Comparison of ENCODE assay signal across 9 cellular contexts in genomic region chr1:54806931-54807611, GRCh38. TPM values are rescaled to one million over a fixed set of nuclear protein-coding genes. Genes with fewer than 3 reads are reported as not detected.
DNase-seq lines count a peak whose midpoint lies in the region; ATAC-seq, FAIRE-seq and TF ChIP-seq lines count a peak whose summit lies in the region.
"Had no signal": no experiment of that assay in that cellular context is flagged by ENCODE, and none has a peak within 500 bp of the region (broad histone marks: within the 10 kb centered on the region; RNA-seq: fewer than 3 reads in every experiment).

No MANE protein-coding gene starts in this region.

- peaks cover 13% of the 10 kb centered on the region for H3F3A ChIP-seq in GM23248 (ENCODE audit: insufficient read depth)
- H3F3A ChIP-seq in PC-3 (ENCODE audit: low read length, unreplicated experiment): no peaks in the 10 kb centered on the region

- WGBS in GM23248 (ENCODE audit: low coverage in 1 of 2, low lambda C conversion rate in 2 of 2, missing lambda C conversion rate in 2 of 2), 2 experiments: 79% methylated on average over 11 of the region's 11 CpGs
- 5% methylated on average over 9 of the region's 11 CpGs for WGBS in K562 (ENCODE audit: insufficient coverage, low coverage, missing lambda C conversion rate)
- 74 to 84% (median 76%) methylated on average over 11 of the region's 11 CpGs for WGBS in small intestine, 3 donors

- H3K4me1 ChIP-seq in GM23248 (ENCODE audit: insufficient read depth): peaks cover 7% of the 10 kb centered on the region; the same call in 1 of the 2 replicates
- H3K4me1 ChIP-seq in PC-3 (ENCODE audit: insufficient read depth, low read length): peaks cover 38% of the 10 kb centered on the region
- peaks cover 0 to 6% of the 10 kb centered on the region in 2 experiments; a peak in 1 of 5 replicates for H3K4me1 ChIP-seq in K562 (replicated peaks in 1 of 2; ENCODE audit: control insufficient read depth in 2 of 2, insufficient read depth in 2 of 2, low read length in 2 of 2)
- H3K4me1 ChIP-seq in small intestine (ENCODE audit: control insufficient read depth in 2 of 2, insufficient read depth in 1 of 2, low read depth in 1 of 2, low read length in 1 of 2): peaks cover 5 to 19% of the 10 kb centered on the region in 2 donors

- no peak for TF ChIP-seq POLR2A in K562 (conservative IDR thresholded peaks at IDR 0.05)

- no peak overlapping the region for H3K9ac ChIP-seq in GM23248
- no peak overlapping the region for H3K9ac ChIP-seq in PC-3 (ENCODE audit: low read length)
- H3K9ac ChIP-seq in K562 (ENCODE audit: insufficient read depth in 1 of 2, low read depth in 2 of 2, low read length in 2 of 2): no peak overlapping the region

- intact Hi-C loops in PC-3 (cut with micrococcal nuclease): no loop called here
- intact Hi-C loops in K562 (cut with micrococcal nuclease): no loop called here

- ATAC-seq in PC-3: peak; percentile 78
- ATAC-seq in K562: no peak
- no peak for ATAC-seq in GM21515 (IDR thresholded peaks at IDR 0.05; ENCODE audit: unreplicated experiment)
- no peak for ATAC-seq in GM19452 (IDR thresholded peaks at IDR 0.05; ENCODE audit: unreplicated experiment)

- H2AFZ ChIP-seq in GM23248 (no peak overlapping the region), PC-3 (ENCODE audit: low read length) (peak overlapping the region; percentile 13; the same call in 1 of the 2 replicates), K562 (ENCODE audit: low read depth, low read length) (no peak overlapping the region)

- TF ChIP-seq CTCF in PC-3 (conservative IDR thresholded peaks at IDR 0.05; ENCODE audit: low read depth, low read length) (no peak), K562 (IDR thresholded peaks at IDR 0.05 in 2 of 3, conservative IDR thresholded peaks at IDR 0.05 in 1 of 3; ENCODE audit: insufficient read depth in 2 of 3, low read depth in 1 of 3, low read length in 3 of 3) (no peak)

- CTCF ChIA-PET in PC-3 (lab: Charles Lee): interaction anchor here (0.5 to 0.9 kb wide), 2 partner anchors 98 to 215 kb away, joined by 3 read pairs; no protein-coding TSS in a partner anchor
- CTCF ChIA-PET in K562 (lab: Yijun Ruan, JAX; ENCODE audit: low intra/inter-chr PET ratio): no interaction called here

- POLR2A ChIA-PET in PC-3 (lab: Charles Lee; ENCODE audit: unreplicated experiment): no interaction called here
- POLR2A ChIA-PET in K562 (lab: Yijun Ruan, JAX): interaction anchor here (0.6 to 1.1 kb wide), 3 partner anchors 12 to 685 kb away, joined by 3 to 4 read pairs (median 3); no protein-coding TSS in a partner anchor

- FAIRE-seq in K562 (lab: Jason Lieb, UNC) (no peak), small intestine (lab: Jason Lieb, UNC) (no peak)
- FAIRE-seq: frontal cortex had no signal

- TF ChIP-seq RAD21 in K562 (CRISPR knock-in tag; conservative IDR thresholded peaks at IDR 0.05 in 1 of 2, IDR thresholded peaks at IDR 0.05 in 1 of 2): no peak

- TF ChIP-seq EP300 in K562 (IDR thresholded peaks at IDR 0.05; ENCODE audit: low read length): no peak

- H3K4me2 ChIP-seq in GM23248 (ENCODE audit: unreplicated experiment) (no peak overlapping the region), PC-3 (ENCODE audit: low read length) (peak overlapping the region; percentile 31; the same call in 1 of the 2 replicates), K562 (ENCODE audit: insufficient read depth, low read length) (no peak overlapping the region)

- no TSS peak for BruUV-seq in PC-3 (replicated peaks; lab: Mats Ljungman, UMichigan)
- BruUV-seq in K562 (replicated peaks; lab: Mats Ljungman, UMichigan): no TSS peak

- H3K27ac ChIP-seq in GM23248: no peak overlapping the region
- peak overlapping the region; percentile 39 for H3K27ac ChIP-seq in PC-3 (ENCODE audit: low read length)
- no peak overlapping the region for H3K27ac ChIP-seq in K562 (ENCODE audit: extremely low read depth, low read depth, low read length)
- H3K27ac ChIP-seq in small intestine (ENCODE audit: low read depth in 1 of 2, low read length in 1 of 2): peak overlapping the region in 1 of 2 donors; percentile 33

- H3K27me3 ChIP-seq in GM23248 (replicated peaks; ENCODE audit: insufficient read depth) (peaks cover 2% of the 10 kb centered on the region), PC-3 (ENCODE audit: low read length) (no peaks in the 10 kb centered on the region), K562 (ENCODE audit: control insufficient read depth in 2 of 2, insufficient read depth in 2 of 2, low read length in 2 of 2) (peaks cover 7 to 42% of the 10 kb centered on the region in 2 experiments; a peak in 4 of 5 replicates), small intestine (ENCODE audit: control insufficient read depth in 2 of 2, insufficient read depth in 2 of 2, low read length in 2 of 2) (no peaks in the 10 kb centered on the region)

- H3K9me1 ChIP-seq in K562 (ENCODE audit: control insufficient read depth, insufficient read depth, low read length): no peaks in the 10 kb centered on the region

- in situ Hi-C loops in GM23248 (cut with MboI): loop anchor here (25.0 kb wide), 1 partner anchor 695 kb away; no protein-coding TSS in a partner anchor
- in situ Hi-C loops in K562 (cut with MboI): no loop called here

- H3K4me3 ChIP-seq in GM23248 (no peak overlapping the region), PC-3 (ENCODE audit: low read length) (no peak overlapping the region), K562 (no peak overlapping the region), small intestine (ENCODE audit: low read depth in 1 of 2, low read length in 2 of 2) (no peak overlapping the region)

- peak; percentile 84 for DNase-seq in GM23248
- peak; percentile 76 for DNase-seq in PC-3
- DNase-seq in K562 (ENCODE audit: extremely low read depth in 1 of 4, low spot score in 3 of 4): no peak
- DNase-seq in small intestine: peak; percentile 39
- DNase-seq in UCSD-AML1 (lab: John Stamatoyannopoulos, UW; ENCODE audit: unreplicated experiment): no peak
- DNase-seq: NCI-H2081 treated with DMSO at 0.1 percent for 48 hours had no signal

- H3K9me2 ChIP-seq in GM23248 (ENCODE audit: insufficient read depth) (no peaks in the 10 kb centered on the region), PC-3 (replicated peaks; ENCODE audit: low read length) (no peaks in the 10 kb centered on the region)

- H4K20me1 ChIP-seq in GM23248 (ENCODE audit: insufficient read depth) (no peaks in the 10 kb centered on the region), PC-3 (ENCODE audit: low read length) (no peaks in the 10 kb centered on the region), K562 (replicated peaks; ENCODE audit: control insufficient read depth, insufficient read depth, low read length) (peaks cover 9% of the 10 kb centered on the region; the same call in 1 of the 2 replicates)

- H3K79me2 ChIP-seq in GM23248 (ENCODE audit: insufficient read depth) (no peaks in the 10 kb centered on the region), PC-3 (ENCODE audit: low read length) (no peaks in the 10 kb centered on the region), K562 (ENCODE audit: control insufficient read depth, insufficient read depth, low read length) (no peaks in the 10 kb centered on the region)

- H3K36me3 ChIP-seq in GM23248 (ENCODE audit: low read depth) (no peaks in the 10 kb centered on the region), PC-3 (ENCODE audit: low read depth, low read length) (no peaks in the 10 kb centered on the region), K562 (ENCODE audit: control insufficient read depth, insufficient read depth, low read length) (no peaks in the 10 kb centered on the region), small intestine (ENCODE audit: control insufficient read depth in 2 of 2, insufficient read depth in 2 of 2, low read length in 2 of 2) (no peaks in the 10 kb centered on the region)

- H3K9me3 ChIP-seq in GM23248 (ENCODE audit: low read depth) (no peaks in the 10 kb centered on the region), PC-3 (ENCODE audit: low read length) (no peaks in the 10 kb centered on the region), K562 (replicated peaks; ENCODE audit: control insufficient read depth, insufficient read depth, low read depth, low read length) (no peaks in the 10 kb centered on the region), small intestine (ENCODE audit: control insufficient read depth, low read depth) (no peaks in the 10 kb centered on the region)

RNA-seq across cellular contexts. Expression of gene TTC22, which starts 5.9 kb away (rescaled TPM):
- total RNA-seq in GM23248 (2014; rRNA removed; shearing (Covaris generic)): not detected in 2 replicates
- polyA plus RNA-seq in GM23248 (2016; fragmentation: Nextera tagmentation; extraction: Ambion mirVana): not detected in 2 replicates
- 21.8 and 31.3 TPM in 2 replicates for total RNA-seq in PC-3 (2014; rRNA removed)
- total RNA-seq in K562 (2011; cell fraction: chromatin; rRNA removed; ENCODE audit: low replicate concordance): not detected in 2 replicates
- total RNA-seq in K562 (2011; cell fraction: nucleolus; rRNA removed): not detected in 2 replicates
- not detected in 2 replicates for total RNA-seq in K562 (2011; cell fraction: nucleoplasm; rRNA removed)
- not detected in 2 replicates for total RNA-seq in K562 (2014; rRNA removed)
- not detected in 2 replicates for total RNA-seq in K562 (2014; rRNA removed; fragmentation: Illumina TruSeq; extraction: Trizol)
- not detected in 2 replicates for total RNA-seq in K562 (2015; rRNA removed; fragmentation: Illumina TruSeq; extraction: Trizol)
- total RNA-seq in K562 (2021): not detected in 2 replicates
- polyA plus RNA-seq in K562 (2011; rRNA removed): 0.03 TPM in 1 of 2 replicates, not detected in the other
- polyA plus RNA-seq in K562 (2011; cell fraction: cytosol; rRNA removed): 0.03 TPM in 2 replicates
- 0.07 TPM in 1 of 2 replicates, not detected in the other for polyA plus RNA-seq in K562 (2011; cell fraction: nucleus; rRNA removed)
- 0.09 and 0.14 TPM in 2 replicates for polyA plus RNA-seq in K562 (2012)
- not detected in 2 replicates for polyA plus RNA-seq in K562 (2014; fragmentation: Illumina TruSeq; extraction: Trizol)
- under 1 TPM in 1 of 2 experiments, not detected in 1; 0.07 TPM for polyA plus RNA-seq in K562 (2014; fragmentation: Nextera tagmentation; extraction: Ambion mirVana)
- polyA plus RNA-seq in K562 (2014; rRNA removed): 0.23 TPM in 1 of 2 replicates, not detected in the other
- not detected in 2 replicates for polyA minus RNA-seq in K562 (2011; rRNA and poly(A)+ RNA removed)
- not detected in 2 replicates for polyA minus RNA-seq in K562 (2011; cell fraction: cytosol; rRNA and poly(A)+ RNA removed)
- not detected in 2 replicates for polyA minus RNA-seq in K562 (2011; cell fraction: nucleus; rRNA and poly(A)+ RNA removed)
- polyA plus RNA-seq in small intestine: 10 to 100 TPM; 10.7 to 27.5 (median 20.0) TPM

RNA-seq across cellular contexts. Expression of gene PARS2, which starts 42.7 kb away (rescaled TPM):
- 3.0 and 5.0 TPM in 2 replicates for total RNA-seq in GM23248 (2014; rRNA removed; shearing (Covaris generic))
- polyA plus RNA-seq in GM23248 (2016; fragmentation: Nextera tagmentation; extraction: Ambion mirVana): 4.1 and 5.2 TPM in 2 replicates
- total RNA-seq in PC-3 (2014; rRNA removed): 3.5 and 5.0 TPM in 2 replicates
- total RNA-seq in K562 (2011; cell fraction: chromatin; rRNA removed; ENCODE audit: low replicate concordance): 5.5 and 11.9 TPM in 2 replicates
- 11.8 and 16.0 TPM in 2 replicates for total RNA-seq in K562 (2011; cell fraction: nucleolus; rRNA removed)
- 9.7 and 11.1 TPM in 2 replicates for total RNA-seq in K562 (2011; cell fraction: nucleoplasm; rRNA removed)
- total RNA-seq in K562 (2014; rRNA removed): 8.5 and 11.8 TPM in 2 replicates
- total RNA-seq in K562 (2014; rRNA removed; fragmentation: Illumina TruSeq; extraction: Trizol): 7.0 and 7.6 TPM in 2 replicates
- 7.9 and 8.1 TPM in 2 replicates for total RNA-seq in K562 (2015; rRNA removed; fragmentation: Illumina TruSeq; extraction: Trizol)
- 10.6 and 11.6 TPM in 2 replicates for total RNA-seq in K562 (2021)
- 6.7 and 11.4 TPM in 2 replicates for polyA plus RNA-seq in K562 (2011; rRNA removed)
- polyA plus RNA-seq in K562 (2011; cell fraction: cytosol; rRNA removed): 13.4 and 13.5 TPM in 2 replicates
- polyA plus RNA-seq in K562 (2011; cell fraction: nucleus; rRNA removed): 5.1 and 5.9 TPM in 2 replicates
- polyA plus RNA-seq in K562 (2012): 9.6 and 9.8 TPM in 2 replicates
- polyA plus RNA-seq in K562 (2014; fragmentation: Illumina TruSeq; extraction: Trizol): 12.4 and 12.8 TPM in 2 replicates
- 10 to 100 TPM in 1 of 2 experiments, 1 to 10 TPM in 1; 6.3 to 11.4 TPM for polyA plus RNA-seq in K562 (2014; fragmentation: Nextera tagmentation; extraction: Ambion mirVana)
- 7.3 and 7.6 TPM in 2 replicates for polyA plus RNA-seq in K562 (2014; rRNA removed)
- polyA minus RNA-seq in K562 (2011; rRNA and poly(A)+ RNA removed): 11.0 and 13.8 TPM in 2 replicates
- 5.7 and 7.2 TPM in 2 replicates for polyA minus RNA-seq in K562 (2011; cell fraction: cytosol; rRNA and poly(A)+ RNA removed)
- 5.8 and 10.2 TPM in 2 replicates for polyA minus RNA-seq in K562 (2011; cell fraction: nucleus; rRNA and poly(A)+ RNA removed)
- 1 to 10 TPM; 2.5 to 4.8 (median 3.0) TPM for polyA plus RNA-seq in small intestine

Comparison
In these comparisons a context has a peak if more than half of its experiments do, and no peak if none do; other contexts are left out.
1. DNase-seq: peak in GM23248 (single experiment), PC-3 (single experiment) and small intestine (single experiment); none in K562 (0 of 4) and UCSD-AML1 (single experiment).
2. RNA of gene TTC22, which starts 5.9 kb away (total RNA-seq): 21.8 to 31.3 TPM in PC-3; not detected in GM23248 and not detected in K562; every median in the first group is over 10 times any median in the second.